9 cellular contexts compared by ENCODE assay signal in the genomic region with DNA sequence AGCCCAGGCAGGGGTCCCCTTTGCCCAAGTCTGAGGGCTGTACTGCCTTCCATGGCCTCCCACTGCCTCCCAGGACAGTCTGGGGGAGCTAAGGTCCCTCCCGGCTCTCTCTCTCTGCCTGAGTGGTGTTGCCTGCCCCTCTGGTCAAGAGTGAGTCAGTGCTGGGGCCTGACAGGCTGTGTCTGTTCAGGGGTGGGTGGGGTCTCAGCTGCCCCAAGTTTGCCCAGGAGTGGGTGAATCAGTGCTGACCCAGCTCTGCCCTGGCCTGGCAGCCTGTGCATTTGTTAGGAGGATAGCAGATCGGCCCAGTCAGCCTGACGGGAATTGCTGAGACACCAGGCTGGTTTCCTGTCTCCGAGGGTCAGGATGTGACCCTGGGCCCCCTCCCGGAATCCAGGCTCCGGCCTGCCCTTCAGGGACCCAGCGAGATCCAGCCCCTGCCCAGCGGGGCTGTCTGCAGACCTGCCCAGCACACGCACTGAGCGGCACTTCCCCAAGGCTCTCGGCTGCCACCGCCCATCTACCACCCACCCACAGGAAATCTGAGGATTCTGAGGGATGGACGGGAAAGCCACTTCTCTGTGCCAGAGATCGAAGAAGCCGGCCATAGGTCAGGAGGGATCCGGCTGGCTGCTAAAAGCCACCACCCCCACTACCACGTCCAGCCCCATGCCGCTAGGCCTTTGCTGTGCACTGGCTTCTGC. TPM values are rescaled to one million over a fixed set of nuclear protein-coding genes. Genes with fewer than 3 reads are reported as not detected.
DNase-seq lines count a peak whose midpoint lies in the region; ATAC-seq, FAIRE-seq and TF ChIP-seq lines count a peak whose summit lies in the region.
"Had no signal": no experiment of that assay in that cellular context is flagged by ENCODE, and none has a peak within 500 bp of the region (broad histone marks: within the 10 kb centered on the region; RNA-seq: fewer than 3 reads in every experiment).

No MANE protein-coding gene starts in this region.

- no peaks in the 10 kb centered on the region for H3K27me3 Mint-ChIP-seq in progenitor cell of endocrine pancreas

- no peaks in the 10 kb centered on the region for H3K27me3 ChIP-seq in osteoblast (ENCODE audit: insufficient read depth, low read length)

- H3K27ac Mint-ChIP-seq in progenitor cell of endocrine pancreas, result no peak overlapping the region

- no peak overlapping the region for H2AFZ ChIP-seq in osteoblast (ENCODE audit: low read length)

- H3K36me3 Mint-ChIP-seq in progenitor cell of endocrine pancreas (ENCODE audit: insufficient read depth), result no peaks in the 10 kb centered on the region

- no peaks in the 10 kb centered on the region for H3K4me1 Mint-ChIP-seq in progenitor cell of endocrine pancreas (ENCODE audit: low read depth)

- peaks cover 58% of the 10 kb centered on the region for H3K4me1 ChIP-seq in osteoblast (ENCODE audit: insufficient read depth, low read length)

- H3K36me3 ChIP-seq in osteoblast (ENCODE audit: insufficient read depth, low read length), result peaks cover 55% of the 10 kb centered on the region

- H4K20me1 ChIP-seq in osteoblast (ENCODE audit: insufficient read depth, low read length), result no peaks in the 10 kb centered on the region

- H3K79me2 ChIP-seq in osteoblast (ENCODE audit: insufficient read depth, low read length), result peaks cover 72% of the 10 kb centered on the region

- no peak for FAIRE-seq in GM19239 (lab: Jason Lieb, UNC)

- H3K4me3 Mint-ChIP-seq in progenitor cell of endocrine pancreas (ENCODE audit: low read depth), result no peak overlapping the region

- DNase-seq in AG09309 (ENCODE audit: low read depth) (peak; percentile 82), SW 1271 (lab: John Stamatoyannopoulos, UW) (peak; percentile 57 to 75), fibroblast of villous mesenchyme (ENCODE audit: low read depth) (peak; percentile 94), osteoblast (ENCODE audit: insufficient read length, low spot score, missing footprints) (peak; percentile 99), GM19239 (ENCODE audit: insufficient read length, low spot score) (no peak), NCI-H187 (lab: John Stamatoyannopoulos, UW) (no peak), progenitor cell of endocrine pancreas (ENCODE audit: low spot score, unreplicated experiment) (no peak)
- DNase-seq: activated CD4-positive, CD25-positive, alpha-beta regulatory T cell had no signal

- no peaks in the 10 kb centered on the region for H3K9me3 ChIP-seq in osteoblast (ENCODE audit: low read depth, low read length)

- no peak for TF ChIP-seq CTCF in AG09309 (IDR thresholded peaks at IDR 0.05; ENCODE audit: control insufficient read depth, insufficient read depth, low read depth, low read length, missing control alignments)
- TF ChIP-seq CTCF in fibroblast of villous mesenchyme (IDR thresholded peaks at IDR 0.05; ENCODE audit: insufficient read depth, low read depth, low read length), result no peak
- TF ChIP-seq CTCF in osteoblast (IDR thresholded peaks at IDR 0.05; ENCODE audit: extremely low read depth, low read depth, low read length), result no peak
- TF ChIP-seq CTCF in progenitor cell of endocrine pancreas (IDR thresholded peaks at IDR 0.05; ENCODE audit: unreplicated experiment), result no peak

- H3K9me3 Mint-ChIP-seq in progenitor cell of endocrine pancreas (ENCODE audit: low read depth), result no peaks in the 10 kb centered on the region

- no peak for ATAC-seq in HG02678 (IDR thresholded peaks at IDR 0.05; ENCODE audit: unreplicated experiment)

- peak overlapping the region; percentile 73 for H3K4me2 ChIP-seq in osteoblast (ENCODE audit: insufficient read depth, low read length)

- H3K27ac ChIP-seq in osteoblast (ENCODE audit: low read depth, low read length), result peak overlapping the region; percentile 98

- H3K4me3 ChIP-seq in AG09309 (ENCODE audit: control insufficient read depth, low read depth, low read length) (peak overlapping the region; percentile 19; the same call in 1 of the 2 replicates), fibroblast of villous mesenchyme (ENCODE audit: low read depth, low read length) (no peak overlapping the region), osteoblast (ENCODE audit: insufficient read depth, low read length) (peak overlapping the region; percentile 55)

RNA-seq across cellular contexts. Expression of a gene that starts 15.9 kb away (rescaled TPM):
- total RNA-seq in fibroblast of villous mesenchyme (25.8 and 30.7 TPM in 2 replicates), osteoblast (60.8 and 87.5 TPM in 2 replicates), progenitor cell of endocrine pancreas (0.64 and 0.91 TPM in 2 replicates)

RNA-seq across cellular contexts. Expression of a gene that starts 35.8 kb away (rescaled TPM):
- total RNA-seq in fibroblast of villous mesenchyme, result 77.7 and 93.7 TPM in 2 replicates
- total RNA-seq in osteoblast, result 87.5 and 98.1 TPM in 2 replicates
- 75.0 and 78.4 TPM in 2 replicates for total RNA-seq in progenitor cell of endocrine pancreas

RNA-seq across cellular contexts. Expression of a gene that starts 38.9 kb away (rescaled TPM):
- total RNA-seq in fibroblast of villous mesenchyme, result 37.1 and 43.8 TPM in 2 replicates
- 100 and 106 TPM in 2 replicates for total RNA-seq in osteoblast
- 46.2 and 46.5 TPM in 2 replicates for total RNA-seq in progenitor cell of endocrine pancreas

RNA-seq across cellular contexts. Expression of a gene that starts 52.7 kb away (rescaled TPM):
- total RNA-seq in fibroblast of villous mesenchyme, result 37.0 and 50.1 TPM in 2 replicates
- 54.8 and 56.1 TPM in 2 replicates for total RNA-seq in osteoblast
- total RNA-seq in progenitor cell of endocrine pancreas, result 90.9 and 100 TPM in 2 replicates

Comparison
In these comparisons a context has a peak if more than half of its experiments do, and no peak if none do; other contexts are left out.
1. DNase-seq: peak in AG09309 (single experiment), SW 1271 (2 of 2), fibroblast of villous mesenchyme (single experiment) and osteoblast (single experiment); none in GM19239 (single experiment), NCI-H187 (0 of 2) and progenitor cell of endocrine pancreas (single experiment).
2. RNA of a gene that starts 15.9 kb away (total RNA-seq): 60.8 to 87.5 TPM in osteoblast and 25.8 to 30.7 TPM in fibroblast of villous mesenchyme; 0.64 to 0.91 TPM in progenitor cell of endocrine pancreas; every median in the first group is over 10 times any median in the second.